In genomic region chr4:137510866-137511265, GRCh38 we compare ENCODE assay signal across 10 cellular contexts. TPM values are rescaled to one million over a fixed set of nuclear protein-coding genes. Genes with fewer than 3 reads are reported as not detected.
DNase-seq lines count a peak whose midpoint lies in the region; TF ChIP-seq lines count a peak whose summit lies in the region.
"Had no signal": no experiment of that assay in that cellular context is flagged by ENCODE, and none has a peak within 500 bp of the region (broad histone marks: within the 10 kb centered on the region; RNA-seq: fewer than 3 reads in every experiment).

No MANE protein-coding gene starts in this region.

- H3K27me3 ChIP-seq in BE2C, result no peaks in the 10 kb centered on the region
- no peaks in the 10 kb centered on the region for H3K27me3 ChIP-seq in HUES6 (ENCODE audit: control insufficient read depth, insufficient read depth, low read length)
- no peaks in the 10 kb centered on the region for H3K27me3 ChIP-seq in mammary epithelial cell (ENCODE audit: insufficient read depth, low read length)

- no TSS peak for BruUV-seq in mammary epithelial cell (replicated peaks; lab: Mats Ljungman, UMichigan)

- CTCF ChIA-PET in mammary epithelial cell (lab: Charles Lee; ENCODE audit: low non-redundant PET), result interaction anchor here (0.6 kb wide), 1 partner anchor 20 kb away, joined by 4 read pairs; no protein-coding TSS in a partner anchor

- H3K27ac ChIP-seq in HUES6 (ENCODE audit: low read depth, low read length) (peak overlapping the region; percentile 24; the same call in 1 of the 2 replicates), mammary epithelial cell (ENCODE audit: insufficient read depth, low read depth, low read length) (no peak overlapping the region)
- H3K27ac ChIP-seq: parathyroid adenoma had no signal

- no peaks in the 10 kb centered on the region for H3K27me3 Mint-ChIP-seq in mesothelial cell of epicardium (ENCODE audit: low read depth)

- no peak overlapping the region for H3K4me3 Mint-ChIP-seq in mesothelial cell of epicardium

- in situ Hi-C loops in mammary epithelial cell (cut with MboI; ENCODE audit: low sequenced_read_pairs in 2 of 2), result no loop called here

- no peaks in the 10 kb centered on the region for H3K9me3 Mint-ChIP-seq in mesothelial cell of epicardium

- no peaks in the 10 kb centered on the region for H4K20me1 ChIP-seq in mammary epithelial cell (ENCODE audit: insufficient read depth, low read length)

- H3K4me1 ChIP-seq in BE2C, result peaks cover 6% of the 10 kb centered on the region
- peaks cover 25% of the 10 kb centered on the region for H3K4me1 ChIP-seq in HUES6 (ENCODE audit: control insufficient read depth, insufficient read depth, low read length)
- no peaks in the 10 kb centered on the region for H3K4me1 ChIP-seq in mammary epithelial cell (ENCODE audit: insufficient read depth, low read length)
- H3K4me1 ChIP-seq: parathyroid adenoma had no signal

- H2AFZ ChIP-seq in mammary epithelial cell (ENCODE audit: low read depth, low read length), result no peak overlapping the region
- H2AFZ ChIP-seq: parathyroid adenoma had no signal

- H3K9ac ChIP-seq in HUES6 (ENCODE audit: low read length), result no peak overlapping the region
- no peak overlapping the region for H3K9ac ChIP-seq in mammary epithelial cell (ENCODE audit: insufficient read depth, low read length)
- H3K9ac ChIP-seq: parathyroid adenoma had no signal

- peak overlapping the region; percentile 21; the same call in 1 of the 2 replicates for H3K4me3 ChIP-seq in BE2C (ENCODE audit: low read depth, low read length)
- H3K4me3 ChIP-seq in HUES6 (ENCODE audit: low read depth, low read length), result no peak overlapping the region
- no peak overlapping the region for H3K4me3 ChIP-seq in mammary epithelial cell (replicated peaks in 1 of 3; ENCODE audit: insufficient read depth in 1 of 3, low read depth in 2 of 3, low read length in 3 of 3)

- DNase-seq in BE2C (peak; percentile 65), mammary epithelial cell (peak; percentile 58), mesothelial cell of epicardium (ENCODE audit: low spot score in 2 of 2, unreplicated experiment in 2 of 2) (no peak), GF-D8 (lab: John Stamatoyannopoulos, UW) (no peak), GDM1 (lab: John Stamatoyannopoulos, UW) (no peak), NCI-H128 (lab: John Stamatoyannopoulos, UW; ENCODE audit: unreplicated experiment) (no peak)
- DNase-seq in stimulated activated naive CD4-positive, alpha-beta T cell (lab: John Stamatoyannopoulos, UW), result no peak
- DNase-seq: activated effector memory CD4-positive, alpha-beta T cell treated with Interleukin-2 at 50 U/mL for 16 hours had no signal

- peaks cover 38% of the 10 kb centered on the region for H3K4me1 Mint-ChIP-seq in mesothelial cell of epicardium

- no peaks in the 10 kb centered on the region for H3K9me3 ChIP-seq in BE2C
- H3K9me3 ChIP-seq in HUES6 (ENCODE audit: control insufficient read depth, insufficient read depth, low read depth, low read length), result no peaks in the 10 kb centered on the region
- no peaks in the 10 kb centered on the region for H3K9me3 ChIP-seq in mammary epithelial cell (replicated peaks; ENCODE audit: insufficient read depth, low read length)

- no peak overlapping the region for H3K4me2 ChIP-seq in mammary epithelial cell (ENCODE audit: insufficient read depth, low read depth, low read length)

- dilution Hi-C loops in mammary epithelial cell (cut with HindIII; ENCODE audit: low sequenced_read_pairs), result no loop called here

- peak overlapping the region; percentile 89 for H3K27ac Mint-ChIP-seq in mesothelial cell of epicardium

- H3K36me3 ChIP-seq in BE2C (no peaks in the 10 kb centered on the region), HUES6 (ENCODE audit: control insufficient read depth, insufficient read depth, low read length) (no peaks in the 10 kb centered on the region), mammary epithelial cell (ENCODE audit: insufficient read depth, low read length) (no peaks in the 10 kb centered on the region)

- TF ChIP-seq CTCF in BE2C (IDR thresholded peaks at IDR 0.05; ENCODE audit: low read depth, low read length), result no peak
- no peak for TF ChIP-seq CTCF in mammary epithelial cell (conservative IDR thresholded peaks at IDR 0.05 in 1 of 2, IDR thresholded peaks at IDR 0.05 in 1 of 2; ENCODE audit: extremely low read depth in 1 of 2, insufficient read depth in 1 of 2, low read depth in 1 of 2, low read length in 2 of 2)
- no peak for TF ChIP-seq CTCF in mesothelial cell of epicardium (IDR thresholded peaks at IDR 0.05; ENCODE audit: unreplicated experiment)

- H3K36me3 Mint-ChIP-seq in mesothelial cell of epicardium, result no peaks in the 10 kb centered on the region

- no peaks in the 10 kb centered on the region for H3K79me2 ChIP-seq in mammary epithelial cell (ENCODE audit: insufficient read depth, low read length)
- H3K79me2 ChIP-seq: parathyroid adenoma had no signal

- intact Hi-C loops in mammary epithelial cell (cut with micrococcal nuclease), result no loop called here

RNA-seq across cellular contexts. Expression of gene PCDH18, which starts 21.4 kb away (rescaled TPM):
- polyA plus RNA-seq in BE2C (2012; ENCODE audit: insufficient read depth, insufficient read length, low read depth), result 65.4 TPM
- 1 to 10 TPM in 1 of 2 donors, under 1 TPM in 1; 0.12 to 1.2 TPM for total RNA-seq in mammary epithelial cell
- polyA plus RNA-seq in mammary epithelial cell, result 0.01 TPM
- not detected for polyA minus RNA-seq in mammary epithelial cell
- 112 to 127 TPM (median 121 TPM) in 3 replicates for total RNA-seq in mesothelial cell of epicardium

Comparison
In these comparisons a context has a peak if more than half of its experiments do, and no peak if none do; other contexts are left out.
1. DNase-seq: peak in BE2C (single experiment) and mammary epithelial cell (single experiment); none in mesothelial cell of epicardium (0 of 2), GF-D8 (single experiment), GDM1 (single experiment), stimulated activated naive CD4-positive, alpha-beta T cell (0 of 6) and NCI-H128 (single experiment).
2. RNA of gene PCDH18, which starts 21.4 kb away (total RNA-seq): 112 to 127 TPM in mesothelial cell of epicardium; 0.12 to 1.2 TPM in mammary epithelial cell; every median in the first group is over 10 times any median in the second.